Comparison of ENCODE assay signal across 14 cellular contexts in genomic region chr16:10729104-10729503, GRCh38. TPM values are rescaled to one million over a fixed set of nuclear protein-coding genes. Genes with fewer than 3 reads are reported as not detected.
"Had no signal": no experiment of that assay in that cellular context is flagged by ENCODE, and none has a peak within 500 bp of the region (broad histone marks: within the 10 kb centered on the region; RNA-seq: fewer than 3 reads in every experiment).

No MANE protein-coding gene starts in this region.

- H3K9me3 ChIP-seq: left lung, neutrophil had no signal

- H3K27ac ChIP-seq: dorsolateral prefrontal cortex, left lung, neutrophil had no signal

- H3K27me3 ChIP-seq: dorsolateral prefrontal cortex, left lung, neutrophil had no signal

- H3K4me1 ChIP-seq: left lung had no signal

- ATAC-seq: activated T-helper 17 cell treated with anti-CD3 and anti-CD28 coated beads, Interleukin-2, amount 50 U/mL, for 72 hours; naive thymus-derived CD8-positive, alpha-beta T cell; stimulated activated naive B cell treated with anti-CD40 and anti-IgM and Interleukin-4, amounts not matched to agents 10 μg/mL and 1 μg/mL and 100 μg/mL, for 72 hours had no signal

- H3K36me3 ChIP-seq: left lung, neutrophil had no signal

- H3K4me3 ChIP-seq: dorsolateral prefrontal cortex, left lung had no signal

- FAIRE-seq: islet of Langerhans had no signal

- DNase-seq: activated naive CD4-positive, alpha-beta T cell treated with Interleukin-2 at 50 U/mL for 16 hours; activated T-cell treated with anti-CD3 and anti-CD28 coated beads for 4 hours; erythroblast; left lung; naive thymus-derived CD8-positive, alpha-beta T cell; stimulated activated CD4-positive, alpha-beta T cell treated with anti-CD3 and anti-CD28 coated beads, Interleukin-2, amount 100 ng/mL, for 48 hours; stimulated activated naive B cell treated with anti-CD40 and anti-IgM and Interleukin-4, amounts not matched to agents 10 μg/mL and 1 μg/mL and 100 μg/mL, for 72 hours had no signal

RNA-seq across cellular contexts. Expression of gene TEKT5, which starts 34.4 kb away (rescaled TPM):
- total RNA-seq: chondrocyte, left lung, mucosa of gallbladder, skeletal muscle tissue had no signal
- polyA plus RNA-seq: naive thymus-derived CD8-positive, alpha-beta T cell had no signal
